In genomic region chr20:3192226-3193015, GRCh38 we compare ENCODE assay signal across 22 cellular contexts. TPM values are rescaled to one million over a fixed set of nuclear protein-coding genes. Genes with fewer than 3 reads are reported as not detected.
DNase-seq lines count a peak whose midpoint lies in the region; ATAC-seq, FAIRE-seq and TF ChIP-seq lines count a peak whose summit lies in the region.
"Had no signal": no experiment of that assay in that cellular context is flagged by ENCODE, and none has a peak within 500 bp of the region (broad histone marks: within the 10 kb centered on the region; RNA-seq: fewer than 3 reads in every experiment).

No MANE protein-coding gene starts in this region.

- no peak overlapping the region for H3K4me3 Mint-ChIP-seq in nephron progenitor cell
- H3K4me3 Mint-ChIP-seq: B cell, CD14-positive monocyte, IgD-negative memory B cell had no signal

- no peak overlapping the region for H3K4me2 ChIP-seq in Karpas-422 (ENCODE audit: low read depth, low read length, poor library complexity, severe bottlenecking)

- H3K36me3 ChIP-seq in bronchial epithelial cell (ENCODE audit: control insufficient read depth, insufficient read depth, low read length) (peaks cover 42% of the 10 kb centered on the region), Karpas-422 (ENCODE audit: insufficient read depth, low read length) (peaks cover 4% of the 10 kb centered on the region)

- H3K9me2 ChIP-seq in Karpas-422 (replicated peaks; ENCODE audit: insufficient read depth, low read length) = no peaks in the 10 kb centered on the region

- no peaks in the 10 kb centered on the region for H3K9me3 Mint-ChIP-seq in activated naive CD4-positive, alpha-beta T cell treated with anti-CD3 and anti-CD28 coated beads, Interleukin-2, amount 50 U/mL, for 72 hours
- H3K9me3 Mint-ChIP-seq in nephron progenitor cell = no peaks in the 10 kb centered on the region
- H3K9me3 Mint-ChIP-seq: CD14-positive monocyte, IgD-negative memory B cell had no signal

- H3K27ac ChIP-seq in Karpas-422 (ENCODE audit: low read length) = no peak overlapping the region

- H3K79me2 ChIP-seq in Karpas-422 (ENCODE audit: low read length) = no peaks in the 10 kb centered on the region

- FAIRE-seq in bronchial epithelial cell (lab: Jason Lieb, UNC) = peak; percentile 91
- FAIRE-seq: D721Med, H54 had no signal

- peaks cover 0 to 17% of the 10 kb centered on the region in 2 donors for H3K36me3 Mint-ChIP-seq in activated naive CD4-positive, alpha-beta T cell treated with anti-CD3 and anti-CD28 coated beads, Interleukin-2, amount 50 U/mL, for 72 hours
- peaks cover 46% of the 10 kb centered on the region for H3K36me3 Mint-ChIP-seq in nephron progenitor cell (ENCODE audit: low read depth)

- H3K4me3 ChIP-seq in bronchial epithelial cell (ENCODE audit: low read depth, low read length) = no peak overlapping the region
- no peak overlapping the region for H3K4me3 ChIP-seq in Karpas-422 (ENCODE audit: low read length)

- no peaks in the 10 kb centered on the region for H3K4me1 Mint-ChIP-seq in nephron progenitor cell
- H3K4me1 Mint-ChIP-seq: B cell, CD14-positive monocyte had no signal

- no peaks in the 10 kb centered on the region for H3K27me3 Mint-ChIP-seq in nephron progenitor cell (ENCODE audit: low read depth, poor library complexity)
- H3K27me3 Mint-ChIP-seq: B cell, IgD-negative memory B cell had no signal

- H3K27ac Mint-ChIP-seq in activated naive CD4-positive, alpha-beta T cell treated with anti-CD3 and anti-CD28 coated beads, Interleukin-2, amount 50 U/mL, for 72 hours = peak overlapping the region; percentile 12 to 76
- peak overlapping the region; percentile 45 for H3K27ac Mint-ChIP-seq in nephron progenitor cell
- H3K27ac Mint-ChIP-seq: B cell had no signal

- H3K27me3 ChIP-seq in bronchial epithelial cell (ENCODE audit: control insufficient read depth, insufficient read depth, low read length) = no peaks in the 10 kb centered on the region
- H3K27me3 ChIP-seq in Karpas-422 (ENCODE audit: low read length) = no peaks in the 10 kb centered on the region

- TF ChIP-seq CTCF in bronchial epithelial cell (IDR thresholded peaks at IDR 0.05; ENCODE audit: insufficient read depth, low read length, severe bottlenecking) (no peak), nephron progenitor cell (IDR thresholded peaks at IDR 0.05) (no peak)

- no peak overlapping the region for H2AFZ ChIP-seq in Karpas-422 (ENCODE audit: low read length)

- no peak for DNase-seq in activated naive CD4-positive, alpha-beta T cell treated with anti-CD3 and anti-CD28 coated beads, Interleukin-2, amount 50 U/mL, for 72 hours (ENCODE audit: low spot score in 2 of 2)
- no peak for DNase-seq in activated naive CD4-positive, alpha-beta T cell (lab: John Stamatoyannopoulos, UW)
- no peak for DNase-seq in bronchial epithelial cell (ENCODE audit: low read depth)
- DNase-seq in iPS-NIHi11 (ENCODE audit: low spot score) = peak; percentile 3
- no peak for DNase-seq in nephron progenitor cell
- no peak for DNase-seq in Karpas-422
- DNase-seq in Ammon's horn (ENCODE audit: low spot score) = no peak
- DNase-seq: EL, MV-4-11, NCI-H1105 treated with DMSO at 0.1 percent for 48 hours, NCI-H1694, NCI-H2081 treated with DMSO at 0.1 percent for 48 hours, NCI-H2171 treated with DMSO at 0.1 percent for 48 hours, NCI-H446, NCI-H526 treated with DMSO at 0.1 percent for 48 hours, SHP77 had no signal

- no peak for ATAC-seq in activated naive CD4-positive, alpha-beta T cell treated with anti-CD3 and anti-CD28 coated beads, Interleukin-2, amount 50 U/mL, for 72 hours
- ATAC-seq in GM21367 (IDR thresholded peaks at IDR 0.05; ENCODE audit: unreplicated experiment) = no peak

- no peaks in the 10 kb centered on the region for H3K4me1 ChIP-seq in Karpas-422 (ENCODE audit: low read length)

- H3K9me3 ChIP-seq in Karpas-422 (ENCODE audit: low read length) = no peaks in the 10 kb centered on the region

- H4K20me1 ChIP-seq in Karpas-422 (ENCODE audit: insufficient read depth, low read depth, low read length) = no peaks in the 10 kb centered on the region

- H3K9ac ChIP-seq in Karpas-422 (ENCODE audit: low read length) = no peak overlapping the region

RNA-seq across cellular contexts. Expression of gene DDRGK1, which starts 12.1 kb away (rescaled TPM):
- total RNA-seq in activated naive CD4-positive, alpha-beta T cell treated with anti-CD3 and anti-CD28 coated beads, Interleukin-2, amount 50 U/mL, for 72 hours = 100 to 1,000 TPM in 1 of 2 donors, 10 to 100 TPM in 1; 66.4 to 128 TPM
- total RNA-seq in bronchial epithelial cell = 57.6 and 72.7 TPM in 2 replicates
- total RNA-seq in Karpas-422 (2014; rRNA removed; shearing (Covaris generic); ENCODE audit: low replicate concordance) = 22.0 and 48.5 TPM in 2 replicates

RNA-seq across cellular contexts. Expression of gene ITPA, which starts 16.9 kb away (rescaled TPM):
- total RNA-seq in activated naive CD4-positive, alpha-beta T cell treated with anti-CD3 and anti-CD28 coated beads, Interleukin-2, amount 50 U/mL, for 72 hours = 10 to 100 TPM; 29.9 to 77.4 TPM
- 36.9 and 45.5 TPM in 2 replicates for total RNA-seq in bronchial epithelial cell
- 76.9 and 94.4 TPM in 2 replicates for total RNA-seq in Karpas-422 (2014; rRNA removed; shearing (Covaris generic); ENCODE audit: low replicate concordance)

RNA-seq across cellular contexts. Expression of gene LZTS3, which starts 19.1 kb away (rescaled TPM):
- total RNA-seq in activated naive CD4-positive, alpha-beta T cell treated with anti-CD3 and anti-CD28 coated beads, Interleukin-2, amount 50 U/mL, for 72 hours = 1 to 10 TPM; 2.0 to 4.2 TPM
- 11.3 and 20.0 TPM in 2 replicates for total RNA-seq in bronchial epithelial cell
- total RNA-seq in Karpas-422 (2014; rRNA removed; shearing (Covaris generic); ENCODE audit: low replicate concordance) = 3.1 and 9.1 TPM in 2 replicates

RNA-seq across cellular contexts. Expression of gene FASTKD5, which starts 32.8 kb away (rescaled TPM):
- 10 to 100 TPM; 18.8 to 24.2 TPM for total RNA-seq in activated naive CD4-positive, alpha-beta T cell treated with anti-CD3 and anti-CD28 coated beads, Interleukin-2, amount 50 U/mL, for 72 hours
- 11.3 and 17.9 TPM in 2 replicates for total RNA-seq in bronchial epithelial cell
- total RNA-seq in Karpas-422 (2014; rRNA removed; shearing (Covaris generic); ENCODE audit: low replicate concordance) = 13.1 and 17.5 TPM in 2 replicates

RNA-seq across cellular contexts. Expression of gene UBOX5, which starts 32.8 kb away (rescaled TPM):
- total RNA-seq in activated naive CD4-positive, alpha-beta T cell treated with anti-CD3 and anti-CD28 coated beads, Interleukin-2, amount 50 U/mL, for 72 hours = 1 to 10 TPM; 5.5 to 7.1 TPM
- 1.9 and 2.1 TPM in 2 replicates for total RNA-seq in bronchial epithelial cell
- total RNA-seq in Karpas-422 (2014; rRNA removed; shearing (Covaris generic); ENCODE audit: low replicate concordance) = 2.9 and 4.2 TPM in 2 replicates
